ENCODE assay signal across 8 cellular contexts in the genomic region with DNA sequence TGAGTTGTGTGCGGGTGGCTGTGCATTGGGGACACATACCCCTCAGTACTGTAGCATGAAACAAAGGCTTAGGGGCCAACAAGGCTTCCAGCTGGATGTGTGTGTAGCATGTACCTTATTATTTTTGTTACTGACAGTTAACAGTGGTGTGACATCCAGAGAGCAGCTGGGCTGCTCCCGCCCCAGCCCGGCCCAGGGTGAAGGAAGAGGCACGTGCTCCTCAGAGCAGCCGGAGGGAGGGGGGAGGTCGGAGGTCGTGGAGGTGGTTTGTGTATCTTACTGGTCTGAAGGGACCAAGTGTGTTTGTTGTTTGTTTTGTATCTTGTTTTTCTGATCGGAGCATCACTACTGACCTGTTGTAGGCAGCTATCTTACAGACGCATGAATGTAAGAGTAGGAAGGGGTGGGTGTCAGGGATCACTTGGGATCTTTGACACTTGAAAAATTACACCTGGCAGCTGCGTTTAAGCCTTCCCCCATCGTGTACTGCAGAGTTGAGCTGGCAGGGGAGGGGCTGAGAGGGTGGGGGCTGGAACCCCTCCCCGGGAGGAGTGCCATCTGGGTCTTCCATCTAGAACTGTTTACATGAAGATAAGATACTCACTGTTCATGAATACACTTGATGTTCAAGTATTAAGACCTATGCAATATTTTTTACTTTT. TPM values are rescaled to one million over a fixed set of nuclear protein-coding genes. Genes with fewer than 3 reads are reported as not detected.
DNase-seq lines count a peak whose midpoint lies in the region; ATAC-seq and TF ChIP-seq lines count a peak whose summit lies in the region.

No MANE protein-coding gene starts in this region.

- no peak overlapping the region for H2BK15ac ChIP-seq in mesendoderm (replicated peaks; ENCODE audit: low read depth)

- peak overlapping the region; percentile 95 for H3K9ac ChIP-seq in mesendoderm (ENCODE audit: low read length)

- DNase-seq in NCI-H510A (lab: John Stamatoyannopoulos, UW) (peak; percentile 50), breast epithelium (ENCODE audit: low spot score in 2 of 2) (no peak), mesendoderm (no peak), ureter (ENCODE audit: low spot score) (peak; percentile 61), NCI-H128 (lab: John Stamatoyannopoulos, UW; ENCODE audit: unreplicated experiment) (no peak)

- no peak overlapping the region for H2BK120ac ChIP-seq in mesendoderm (ENCODE audit: low read depth, low read length)

- H3K4me2 ChIP-seq in mesendoderm (ENCODE audit: low read length), result peak overlapping the region; percentile 97

- H3K23ac ChIP-seq in mesendoderm (ENCODE audit: low read length), result no peak overlapping the region

- H3K4ac ChIP-seq in mesendoderm (ENCODE audit: low read depth, low read length), result no peak overlapping the region

- H2BK5ac ChIP-seq in mesendoderm (ENCODE audit: low read length), result no peak overlapping the region

- intact Hi-C loops in breast epithelium (cut with DNase I; ENCODE audit: low total_unique reads), result no loop called here

- H3K79me2 ChIP-seq in mesendoderm (ENCODE audit: control insufficient read depth, insufficient read depth, low read length), result peaks cover 10% of the 10 kb centered on the region

- peaks cover 6 to 8% of the 10 kb centered on the region in 2 donors for H3K4me1 ChIP-seq in breast epithelium
- peaks cover 1% of the 10 kb centered on the region for H3K4me1 ChIP-seq in mesendoderm (ENCODE audit: control insufficient read depth, low read depth, low read length)

- H3K4me3 ChIP-seq in GM08714 (ENCODE audit: low read length) (peak overlapping the region; percentile 80), breast epithelium (peak overlapping the region; percentile 89 to 98 (median 95)), mesendoderm (ENCODE audit: low read length) (peak overlapping the region; percentile 10)

- no peaks in the 10 kb centered on the region for H3K36me3 ChIP-seq in breast epithelium
- no peaks in the 10 kb centered on the region for H3K36me3 ChIP-seq in mesendoderm (ENCODE audit: control insufficient read depth, insufficient read depth, low read length)

- no peak for TF ChIP-seq POLR2A in breast epithelium (IDR thresholded peaks at IDR 0.05)

- H4K8ac ChIP-seq in mesendoderm (ENCODE audit: low read depth, low read length), result no peak overlapping the region

- H2AK5ac ChIP-seq in mesendoderm (ENCODE audit: low read length), result no peak overlapping the region

- H3K27me3 ChIP-seq in breast epithelium, result no peaks in the 10 kb centered on the region
- H3K27me3 ChIP-seq in mesendoderm (ENCODE audit: insufficient read depth, low read length, poor library complexity), result no peaks in the 10 kb centered on the region

- ATAC-seq in HG03354 (IDR thresholded peaks at IDR 0.05; ENCODE audit: poor library complexity, severe bottlenecking, unreplicated experiment), result no peak
- ATAC-seq in HG03442 (IDR thresholded peaks at IDR 0.05; ENCODE audit: unreplicated experiment), result no peak

- no peak for TF ChIP-seq CTCF in breast epithelium (IDR thresholded peaks at IDR 0.05)

- no peak overlapping the region for H3K18ac ChIP-seq in mesendoderm (ENCODE audit: low read length)

- H3K79me1 ChIP-seq in mesendoderm (ENCODE audit: low read length), result peaks cover 5% of the 10 kb centered on the region

- H3K56ac ChIP-seq in mesendoderm (ENCODE audit: low read length), result peak overlapping the region; percentile 93

- no CpG with 5 or more reads among the region's 12 CpGs for WGBS in mesendoderm (ENCODE audit: extremely low coverage, insufficient coverage, low lambda C conversion rate)

- H3K9me3 ChIP-seq in breast epithelium, result no peaks in the 10 kb centered on the region

- H3K27ac ChIP-seq in breast epithelium (peak overlapping the region; percentile 98 to 99), mesendoderm (ENCODE audit: low read depth, low read length) (no peak overlapping the region)

- H4K5ac ChIP-seq in mesendoderm (ENCODE audit: low read length), result no peak overlapping the region

RNA-seq across cellular contexts. Expression of gene DDIT4, which starts 1.8 kb away (rescaled TPM):
- total RNA-seq in breast epithelium (100 to 1,000 TPM; 183 to 555 (median 341) TPM), ureter (525 TPM)
- 13.6 TPM for polyA plus RNA-seq in mesendoderm (2013, experiment 1 of 2)
- polyA plus RNA-seq in mesendoderm (2013, experiment 2 of 2), result 13.8 TPM

RNA-seq across cellular contexts. Expression of gene ASCC1, which starts 59.4 kb away (rescaled TPM):
- total RNA-seq in breast epithelium (10 to 100 TPM; 28.5 to 42.9 (median 29.6) TPM), ureter (39.3 TPM)
- 31.3 TPM for polyA plus RNA-seq in mesendoderm (2013, experiment 1 of 2)
- polyA plus RNA-seq in mesendoderm (2013, experiment 2 of 2), result 32.2 TPM

RNA-seq across cellular contexts. Expression of gene ANAPC16, which starts 59.7 kb away (rescaled TPM):
- total RNA-seq in breast epithelium, result 100 to 1,000 TPM; 104 to 155 (median 112) TPM
- 46.8 TPM for polyA plus RNA-seq in mesendoderm (2013, experiment 1 of 2)
- 43.6 TPM for polyA plus RNA-seq in mesendoderm (2013, experiment 2 of 2)
- total RNA-seq in ureter, result 134 TPM

Comparison
In these comparisons a context has a peak if more than half of its experiments do, and no peak if none do; other contexts are left out.
1. H3K4me3 ChIP-seq: peak in every context shown above with its lines; median percentile 95 in breast epithelium; 80 in GM08714; 10 in mesendoderm.
2. DNase-seq: peak in NCI-H510A (single experiment) and ureter (single experiment); none in breast epithelium (0 of 2), mesendoderm (single experiment) and NCI-H128 (single experiment).